Comparison of ENCODE assay signal across 22 cellular contexts in the genomic region with DNA sequence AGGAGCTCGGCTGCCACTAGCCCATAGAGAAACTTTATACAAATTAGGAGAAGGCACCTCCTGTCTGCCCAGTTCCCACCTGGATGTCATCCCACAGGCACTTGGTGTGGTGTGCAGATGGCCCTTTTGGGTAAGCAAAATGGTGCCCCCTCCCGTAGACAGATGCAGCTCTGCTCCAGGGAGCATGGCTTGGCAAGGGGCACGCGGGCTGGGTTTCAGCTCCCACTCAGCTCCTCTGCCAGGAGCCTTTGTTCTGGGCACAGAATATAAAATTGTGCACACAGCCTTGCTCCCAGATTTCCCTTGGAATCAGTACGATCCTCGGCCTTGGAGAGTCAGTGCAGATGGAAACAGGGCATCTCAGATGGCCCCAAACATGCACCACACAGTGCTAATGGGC. TPM values are rescaled to one million over a fixed set of nuclear protein-coding genes. Genes with fewer than 3 reads are reported as not detected.
DNase-seq lines count a peak whose midpoint lies in the region; ATAC-seq and TF ChIP-seq lines count a peak whose summit lies in the region.
"Had no signal": no experiment of that assay in that cellular context is flagged by ENCODE, and none has a peak within 500 bp of the region (broad histone marks: within the 10 kb centered on the region; RNA-seq: fewer than 3 reads in every experiment).

No MANE protein-coding gene starts in this region.

- H3K36me3 Mint-ChIP-seq in endodermal cell (ENCODE audit: low read depth) (no peaks in the 10 kb centered on the region), type B pancreatic cell (no peaks in the 10 kb centered on the region)
- no peaks in the 10 kb centered on the region for H3K36me3 Mint-ChIP-seq in CD4-positive, alpha-beta memory T cell
- H3K36me3 Mint-ChIP-seq: IgD-negative memory B cell had no signal

- CTCF ChIA-PET in CD4-positive, alpha-beta memory T cell (lab: Charles Lee; ENCODE audit: partially characterized antibody), result interaction anchor here (1.3 kb wide), 1 partner anchor 56 kb away, joined by 3 read pairs; no protein-coding TSS in a partner anchor

- DNase-seq in NCI-H524 (lab: John Stamatoyannopoulos, UW), result peak; percentile 20 to 54
- no peak for DNase-seq in NCI-H524 treated with DMSO at 0.1 percent for 48 hours (lab: John Stamatoyannopoulos, UW)
- peak; percentile 85 for DNase-seq in NCI-H1694 treated with DMSO at 0.1 percent for 48 hours (lab: John Stamatoyannopoulos, UW)
- DNase-seq in endodermal cell, result peak; percentile 17
- DNase-seq in type B pancreatic cell (ENCODE audit: extremely low spot score, unreplicated experiment), result peak; percentile 29
- DNase-seq in central memory CD4-positive, alpha-beta T cell, result no peak
- DNase-seq in CD4-positive, alpha-beta memory T cell, result no peak
- DNase-seq: 8988T; ACHN; GDM1; MM.1S; NCI-H2081; NCI-H345; NCI-H526; NK-92 treated with Interleukin-12 subunit alpha and Interleukin-12 subunit beta, amount 100 ng/mL, for 24 hours; PC-3 had no signal

- no peaks in the 10 kb centered on the region for H3K27me3 ChIP-seq in endodermal cell (ENCODE audit: control insufficient read depth, insufficient read depth, low read length, poor library complexity, severe bottlenecking)
- H3K27me3 ChIP-seq in CD4-positive, alpha-beta memory T cell (ENCODE audit: insufficient read depth, low read length), result no peaks in the 10 kb centered on the region

- H3K36me3 ChIP-seq in endodermal cell (ENCODE audit: control insufficient read depth, insufficient read depth, low read length), result no peaks in the 10 kb centered on the region
- H3K36me3 ChIP-seq in CD4-positive, alpha-beta memory T cell (ENCODE audit: insufficient read depth, low read length), result no peaks in the 10 kb centered on the region

- ATAC-seq in GM19324 (IDR thresholded peaks at IDR 0.05; ENCODE audit: low FRiP score, unreplicated experiment), result no peak
- ATAC-seq: PC-3, SK-N-SH treated with all-trans-retinoic acid at 6 μM for 48 hours had no signal

- POLR2A ChIA-PET in CD4-positive, alpha-beta memory T cell (lab: Charles Lee; ENCODE audit: partially characterized antibody), result no interaction called here

- peaks cover 8% of the 10 kb centered on the region for H3K4me1 ChIP-seq in endodermal cell (ENCODE audit: control insufficient read depth, insufficient read depth, low read length)
- H3K4me1 ChIP-seq in CD4-positive, alpha-beta memory T cell (ENCODE audit: insufficient read depth, low read length), result no peaks in the 10 kb centered on the region

- H3K27me3 Mint-ChIP-seq in endodermal cell (ENCODE audit: insufficient read depth) (no peaks in the 10 kb centered on the region), type B pancreatic cell (peaks cover 43% of the 10 kb centered on the region)
- H3K27me3 Mint-ChIP-seq in CD4-positive, alpha-beta memory T cell, result peaks cover 11 to 29% of the 10 kb centered on the region in 2 donors

- H3K9me3 ChIP-seq in endodermal cell (ENCODE audit: control insufficient read depth, low read length), result no peaks in the 10 kb centered on the region
- no peaks in the 10 kb centered on the region for H3K9me3 ChIP-seq in CD4-positive, alpha-beta memory T cell (ENCODE audit: control insufficient read depth in 1 of 2, low read length in 2 of 2)

- H3K9me3 Mint-ChIP-seq in endodermal cell (no peaks in the 10 kb centered on the region), type B pancreatic cell (peaks cover 4% of the 10 kb centered on the region)
- H3K9me3 Mint-ChIP-seq in CD4-positive, alpha-beta memory T cell, result peaks cover 0 to 2% (median 0%) of the 10 kb centered on the region in 8 donors

- H3K4me3 ChIP-seq in endodermal cell (ENCODE audit: low read length), result no peak overlapping the region
- H3K4me3 ChIP-seq in CD4-positive, alpha-beta memory T cell (ENCODE audit: low read length in 2 of 2), result no peak overlapping the region

- H3K4me3 Mint-ChIP-seq in endodermal cell, result no peak overlapping the region
- H3K4me3 Mint-ChIP-seq in type B pancreatic cell, result no peak overlapping the region
- no peak overlapping the region for H3K4me3 Mint-ChIP-seq in CD4-positive, alpha-beta memory T cell
- H3K4me3 Mint-ChIP-seq: IgD-negative memory B cell had no signal

- intact Hi-C loops in CD4-positive, alpha-beta memory T cell (cut with micrococcal nuclease), result no loop called here

- H3K27ac ChIP-seq in endodermal cell (ENCODE audit: low read depth, low read length), result no peak overlapping the region
- H3K27ac ChIP-seq in CD4-positive, alpha-beta memory T cell (ENCODE audit: low read depth, low read length), result no peak overlapping the region
- H3K27ac ChIP-seq: HL-60, KMS-11 had no signal

- H3K27ac Mint-ChIP-seq in endodermal cell (no peak overlapping the region), type B pancreatic cell (no peak overlapping the region)
- no peak overlapping the region for H3K27ac Mint-ChIP-seq in CD4-positive, alpha-beta memory T cell
- H3K27ac Mint-ChIP-seq: IgD-negative memory B cell had no signal

- peaks cover 38% of the 10 kb centered on the region for H3K4me1 Mint-ChIP-seq in endodermal cell
- peaks cover 13% of the 10 kb centered on the region for H3K4me1 Mint-ChIP-seq in type B pancreatic cell (ENCODE audit: unreplicated experiment)
- no peaks in the 10 kb centered on the region for H3K4me1 Mint-ChIP-seq in CD4-positive, alpha-beta memory T cell
- H3K4me1 Mint-ChIP-seq: IgD-negative memory B cell had no signal

- TF ChIP-seq CTCF in endodermal cell (conservative IDR thresholded peaks at IDR 0.05) (no peak), type B pancreatic cell (conservative IDR thresholded peaks at IDR 0.05) (no peak)

- WGBS in endodermal cell (ENCODE audit: insufficient coverage in 1 of 2, insufficient read length in 1 of 2), 2 experiments, result 93 to 94% methylated on average over 6 of the region's 6 CpGs

- no peak overlapping the region for H3K9ac ChIP-seq in endodermal cell (ENCODE audit: extremely low read depth, low read length, poor library complexity, severe bottlenecking)
- H3K9ac ChIP-seq: KMS-11 had no signal

RNA-seq across cellular contexts. Expression of a gene that starts 20.3 kb away (rescaled TPM):
- total RNA-seq in endodermal cell (10 to 100 TPM in 1 of 2 donors, 1 to 10 TPM in 1; 5.2 to 17.0 TPM), type B pancreatic cell (ENCODE audit: low replicate concordance) (3.6 and 3.7 TPM in 2 replicates)
- 3.5 TPM for polyA plus RNA-seq in endodermal cell (2013, experiment 1 of 2)
- 4.1 TPM for polyA plus RNA-seq in endodermal cell (2013, experiment 2 of 2)
- not detected for total RNA-seq in CD4-positive, alpha-beta memory T cell
- polyA plus RNA-seq in CD4-positive, alpha-beta memory T cell, result not detected
- polyA plus RNA-seq: BJ, IgD-negative memory B cell had no signal

Comparison
In these comparisons a context has a peak if more than half of its experiments do, and no peak if none do; other contexts are left out.
1. DNase-seq: peak in NCI-H524 (2 of 2), NCI-H1694 treated with DMSO at 0.1 percent for 48 hours (single experiment), endodermal cell (single experiment) and type B pancreatic cell (single experiment); none in NCI-H524 treated with DMSO at 0.1 percent for 48 hours (single experiment), central memory CD4-positive, alpha-beta T cell (single experiment) and CD4-positive, alpha-beta memory T cell (0 of 5).